In genomic region chr7:157432957-157433576, GRCh38 we compare ENCODE assay signal across 8 cellular contexts.
DNase-seq lines count a peak whose midpoint lies in the region; ATAC-seq lines count a peak whose summit lies in the region.

No MANE protein-coding gene starts in this region.

- H3K4me3 Mint-ChIP-seq in activated CD4-positive, alpha-beta memory T cell treated with anti-CD3 and anti-CD28 coated beads, Interleukin-2, amount 10 ng/mL, durations not matched to agents 7 days and 5 days: peak overlapping the region; percentile 33
- H3K4me3 Mint-ChIP-seq in effector memory CD8-positive, alpha-beta T cell: peak overlapping the region; percentile 49 to 67
- H3K4me3 Mint-ChIP-seq in stimulated activated naive CD8-positive, alpha-beta T cell treated with anti-CD3 and anti-CD28 coated beads, Interleukin-15, amount 100 ng/mL, for 72 hours: peak overlapping the region; percentile 62 to 66

- H3K36me3 Mint-ChIP-seq in activated CD4-positive, alpha-beta memory T cell treated with anti-CD3 and anti-CD28 coated beads, Interleukin-2, amount 10 ng/mL, durations not matched to agents 7 days and 5 days (ENCODE audit: low read depth): no peaks in the 10 kb centered on the region
- peaks cover 4% of the 10 kb centered on the region for H3K36me3 Mint-ChIP-seq in effector memory CD8-positive, alpha-beta T cell (ENCODE audit: insufficient read depth)

- peak; percentile 74 for DNase-seq in AG08396 (ENCODE audit: low spot score)
- DNase-seq in NCI-H2227 treated with DMSO at 0.1 percent for 48 hours (lab: John Stamatoyannopoulos, UW): peak; percentile 89
- DNase-seq in activated CD4-positive, alpha-beta memory T cell treated with anti-CD3 and anti-CD28 coated beads, Interleukin-2, amount 10 ng/mL, durations not matched to agents 7 days and 5 days: peak; percentile 73
- DNase-seq in effector memory CD8-positive, alpha-beta T cell: peak; percentile 40 to 58 (median 45)
- peak; percentile 41 for DNase-seq in mucosa of gallbladder (ENCODE audit: low spot score)
- peak; percentile 37 to 49 for DNase-seq in stimulated activated naive CD8-positive, alpha-beta T cell treated with anti-CD3 and anti-CD28 coated beads, Interleukin-15, amount 100 ng/mL, for 72 hours

- peaks cover 8% of the 10 kb centered on the region for H3K27me3 Mint-ChIP-seq in activated CD4-positive, alpha-beta memory T cell treated with anti-CD3 and anti-CD28 coated beads, Interleukin-2, amount 10 ng/mL, durations not matched to agents 7 days and 5 days
- H3K27me3 Mint-ChIP-seq in effector memory CD8-positive, alpha-beta T cell: no peaks in the 10 kb centered on the region
- no peaks in the 10 kb centered on the region for H3K27me3 Mint-ChIP-seq in stimulated activated naive CD8-positive, alpha-beta T cell treated with anti-CD3 and anti-CD28 coated beads, Interleukin-15, amount 100 ng/mL, for 72 hours

- H3K9me3 Mint-ChIP-seq in activated CD4-positive, alpha-beta memory T cell treated with anti-CD3 and anti-CD28 coated beads, Interleukin-2, amount 10 ng/mL, durations not matched to agents 7 days and 5 days: no peaks in the 10 kb centered on the region
- H3K9me3 Mint-ChIP-seq in effector memory CD8-positive, alpha-beta T cell: no peaks in the 10 kb centered on the region
- H3K9me3 Mint-ChIP-seq in stimulated activated naive CD8-positive, alpha-beta T cell treated with anti-CD3 and anti-CD28 coated beads, Interleukin-15, amount 100 ng/mL, for 72 hours: no peaks in the 10 kb centered on the region

- no peak overlapping the region for H3K27ac Mint-ChIP-seq in activated CD4-positive, alpha-beta memory T cell treated with anti-CD3 and anti-CD28 coated beads, Interleukin-2, amount 10 ng/mL, durations not matched to agents 7 days and 5 days
- H3K27ac Mint-ChIP-seq in effector memory CD8-positive, alpha-beta T cell: peak overlapping the region; percentile 15 to 44
- no peak overlapping the region for H3K27ac Mint-ChIP-seq in stimulated activated naive CD8-positive, alpha-beta T cell treated with anti-CD3 and anti-CD28 coated beads, Interleukin-15, amount 100 ng/mL, for 72 hours

- POLR2A ChIA-PET in activated CD4-positive, alpha-beta memory T cell treated with anti-CD3 and anti-CD28 coated beads, Interleukin-2, amount 10 ng/mL, durations not matched to agents 7 days and 5 days (lab: Charles Lee): interaction anchor here (2.2 kb wide), 1 partner anchor 38 kb away, joined by 7 read pairs; no protein-coding TSS in a partner anchor

- peaks cover 20% of the 10 kb centered on the region for H3K4me1 Mint-ChIP-seq in activated CD4-positive, alpha-beta memory T cell treated with anti-CD3 and anti-CD28 coated beads, Interleukin-2, amount 10 ng/mL, durations not matched to agents 7 days and 5 days
- peaks cover 12 to 13% of the 10 kb centered on the region in 2 donors for H3K4me1 Mint-ChIP-seq in effector memory CD8-positive, alpha-beta T cell (ENCODE audit: low read depth in 2 of 2)
- H3K4me1 Mint-ChIP-seq in stimulated activated naive CD8-positive, alpha-beta T cell treated with anti-CD3 and anti-CD28 coated beads, Interleukin-15, amount 100 ng/mL, for 72 hours: peaks cover 14% of the 10 kb centered on the region

- ATAC-seq in GM19395 (IDR thresholded peaks at IDR 0.05; ENCODE audit: unreplicated experiment): peak; percentile 67
- peak; percentile 81 for ATAC-seq in effector memory CD8-positive, alpha-beta T cell (replicated peaks)
- peak; percentile 51 for ATAC-seq in stimulated activated naive CD8-positive, alpha-beta T cell treated with anti-CD3 and anti-CD28 coated beads, Interleukin-15, amount 100 ng/mL, for 72 hours
- no peak for ATAC-seq in GM18517 (IDR thresholded peaks at IDR 0.05; ENCODE audit: unreplicated experiment)

- CTCF ChIA-PET in activated CD4-positive, alpha-beta memory T cell treated with anti-CD3 and anti-CD28 coated beads, Interleukin-2, amount 10 ng/mL, durations not matched to agents 7 days and 5 days (lab: Charles Lee): interaction anchor here (0.7 to 1.3 kb wide), 12 partner anchors 11 to 437 kb away, joined by 3 to 7 read pairs (median 4); no protein-coding TSS in a partner anchor

Comparison
In these comparisons a context has a peak if more than half of its experiments do, and no peak if none do; other contexts are left out.
1. H3K27ac Mint-ChIP-seq: peak in effector memory CD8-positive, alpha-beta T cell (2 of 2); none in activated CD4-positive, alpha-beta memory T cell treated with anti-CD3 and anti-CD28 coated beads, Interleukin-2, amount 10 ng/mL, durations not matched to agents 7 days and 5 days (single experiment) and stimulated activated naive CD8-positive, alpha-beta T cell treated with anti-CD3 and anti-CD28 coated beads, Interleukin-15, amount 100 ng/mL, for 72 hours (0 of 2).
2. Peak in every context shown above with its lines, with median percentiles within 50 percentile points of each other: DNase-seq and H3K4me3 Mint-ChIP-seq.